ENCODE assay signal across 17 cellular contexts in genomic region chr1:19758227-19758830, GRCh38. TPM values are rescaled to one million over a fixed set of nuclear protein-coding genes. Genes with fewer than 3 reads are reported as not detected.
DNase-seq lines count a peak whose midpoint lies in the region; ATAC-seq and TF ChIP-seq lines count a peak whose summit lies in the region.
"Had no signal": no experiment of that assay in that cellular context is flagged by ENCODE, and none has a peak within 500 bp of the region (broad histone marks: within the 10 kb centered on the region; RNA-seq: fewer than 3 reads in every experiment).

No MANE protein-coding gene starts in this region.

- DNase-seq in HFF-Myc (ENCODE audit: extremely low read depth, low read depth) (peak; percentile 38), WERI-Rb-1 (peak; percentile 46), glomerular visceral epithelial cell (ENCODE audit: extremely low spot score) (peak; percentile 78), mucosa of descending colon (no peak)
- DNase-seq in stimulated activated CD4-positive, alpha-beta T cell treated with anti-CD3 and anti-CD28 coated beads, Interleukin-4, amount 100 ng/mL, for 24 hours: no peak
- DNase-seq: activated B cell treated with CpG ODN at 0.5 μM for 24 hours; activated gamma-delta T cell; effector memory CD4-positive, alpha-beta T cell; NCI-H2081 treated with DMSO at 0.1 percent for 48 hours; stimulated activated CD4-positive, alpha-beta T cell treated with anti-CD3 and anti-CD28 coated beads, Interleukin-2, amount 100 ng/mL, for 48 hours had no signal

- H3K9me3 ChIP-seq in WERI-Rb-1 (ENCODE audit: severe bottlenecking): no peaks in the 10 kb centered on the region
- H3K9me3 ChIP-seq in mucosa of descending colon: no peaks in the 10 kb centered on the region
- H3K9me3 ChIP-seq: suprapubic skin had no signal

- H3K36me3 ChIP-seq in ACC112 (ENCODE audit: insufficient read depth, low read length) (peaks cover 8% of the 10 kb centered on the region; the same call in 1 of the 2 replicates), WERI-Rb-1 (no peaks in the 10 kb centered on the region), mucosa of descending colon (ENCODE audit: low read depth) (no peaks in the 10 kb centered on the region)

- peaks cover 18% of the 10 kb centered on the region for H3K4me1 ChIP-seq in ACC112 (ENCODE audit: control insufficient read depth, insufficient read depth, low read length, unreplicated experiment)
- H3K4me1 ChIP-seq in mucosa of descending colon (ENCODE audit: low read depth): no peaks in the 10 kb centered on the region
- H3K4me1 ChIP-seq: suprapubic skin had no signal

- H3K27ac ChIP-seq in ACC112 (ENCODE audit: low read depth, low read length) (peak overlapping the region; percentile 44), WERI-Rb-1 (no peak overlapping the region)
- H3K27ac ChIP-seq: suprapubic skin had no signal

- no peak for TF ChIP-seq CTCF in HFF-Myc (IDR thresholded peaks at IDR 0.05; ENCODE audit: low read depth, low read length, missing control alignments)
- no peak for TF ChIP-seq CTCF in WERI-Rb-1 (IDR thresholded peaks at IDR 0.05; ENCODE audit: low read depth, low read length)
- TF ChIP-seq CTCF in mucosa of descending colon (IDR thresholded peaks at IDR 0.05): no peak

- no peaks in the 10 kb centered on the region for H3K79me2 ChIP-seq in ACC112 (ENCODE audit: control insufficient read depth, insufficient read depth, low read length, unreplicated experiment)

- intact Hi-C loops in mucosa of descending colon (cut with DNase I, micrococcal nuclease): no loop called here

- peak overlapping the region; percentile 11; the same call in 1 of the 2 replicates for H3K4me3 ChIP-seq in ACC112 (ENCODE audit: low read depth, low read length)
- H3K4me3 ChIP-seq in HFF-Myc (replicated peaks; ENCODE audit: low read depth, low read length): no peak overlapping the region
- no peak overlapping the region for H3K4me3 ChIP-seq in WERI-Rb-1 (ENCODE audit: low read depth, low read length)
- no peak overlapping the region for H3K4me3 ChIP-seq in mucosa of descending colon
- H3K4me3 ChIP-seq: suprapubic skin had no signal

- H3K27me3 ChIP-seq in ACC112 (ENCODE audit: insufficient read depth, low read length) (no peaks in the 10 kb centered on the region), WERI-Rb-1 (ENCODE audit: insufficient read depth, low read depth, severe bottlenecking) (no peaks in the 10 kb centered on the region)
- H3K27me3 ChIP-seq: suprapubic skin had no signal

- H2AFZ ChIP-seq in ACC112 (ENCODE audit: low read length, unreplicated experiment): no peak overlapping the region

- ATAC-seq in mucosa of descending colon (no peak), GM18519 (IDR thresholded peaks at IDR 0.05; ENCODE audit: low FRiP score, unreplicated experiment) (no peak), HG03469 (IDR thresholded peaks at IDR 0.05; ENCODE audit: unreplicated experiment) (no peak)
- ATAC-seq: Panc1 had no signal

RNA-seq across cellular contexts. Expression of gene TMCO4, which starts 41.4 kb away (rescaled TPM):
- total RNA-seq in mucosa of descending colon: 10 to 100 TPM; 27.9 to 42.8 (median 31.9) TPM

RNA-seq across cellular contexts. Expression of gene RNF186, which starts 56.8 kb away (rescaled TPM):
- 10 to 100 TPM; 15.1 to 42.6 (median 41.0) TPM for total RNA-seq in mucosa of descending colon
- total RNA-seq: A673, activated B cell treated with CpG ODN at 0.5 μM for 24 hours, omental fat pad had no signal

Comparison
In these comparisons a context has a peak if more than half of its experiments do, and no peak if none do; other contexts are left out.
1. DNase-seq: peak in HFF-Myc (single experiment), WERI-Rb-1 (single experiment) and glomerular visceral epithelial cell (single experiment); none in mucosa of descending colon (0 of 3) and stimulated activated CD4-positive, alpha-beta T cell treated with anti-CD3 and anti-CD28 coated beads, Interleukin-4, amount 100 ng/mL, for 24 hours (single experiment).